ENCODE assay signal across 1 cellular context in genomic region chr19:44228318-44228717, GRCh38.
TF ChIP-seq lines count a peak whose summit lies in the region.

No MANE protein-coding gene starts in this region.

TF ChIP-seq in liver, 16 proteins besides CTCF, POLR2A, EP300 and RAD21 (continued from another document):
- TF ChIP-seq ZBTB33 (IDR thresholded peaks at IDR 0.05) (no peak), HNF4A (conservative IDR thresholded peaks at IDR 0.05) (no peak), ATF3 (IDR thresholded peaks at IDR 0.05) (no peak), JUND (IDR thresholded peaks at IDR 0.05) (no peak), MAX (IDR thresholded peaks at IDR 0.05) (no peak), NR2F2 (IDR thresholded peaks at IDR 0.05) (no peak), TAF1 (conservative IDR thresholded peaks at IDR 0.05) (no peak), YY1 (IDR thresholded peaks at IDR 0.05) (no peak), HNF4G (IDR thresholded peaks at IDR 0.05) (no peak), RXRA (IDR thresholded peaks at IDR 0.05) (no peak), FOXA1 (IDR thresholded peaks at IDR 0.05) (no peak)
